16 cellular contexts compared by ENCODE assay signal in genomic region chr17:47297661-47298400, GRCh38. TPM values are rescaled to one million over a fixed set of nuclear protein-coding genes. Genes with fewer than 3 reads are reported as not detected.
A peak's percentile ranks its signal among the peaks of the same experiment; 100 is the strongest.
DNase-seq lines count a peak whose midpoint lies in the region; ATAC-seq and TF ChIP-seq lines count a peak whose summit lies in the region.
"Had no signal": no experiment of that assay in that cellular context is flagged by ENCODE, and none has a peak within 500 bp of the region (broad histone marks: within the 10 kb centered on the region; RNA-seq: fewer than 3 reads in every experiment).

No MANE protein-coding gene starts in this region.

- no peak for ATAC-seq in GM19023 (IDR thresholded peaks at IDR 0.05; ENCODE audit: unreplicated experiment)
- ATAC-seq: PC-3 had no signal

- DNase-seq in LNCaP clone FGC (ENCODE audit: low read depth) (peak; percentile 46), NCI-H226 (peak; percentile 12), esophagus muscularis mucosa (ENCODE audit: extremely low spot score) (no peak), sigmoid colon (no peak), hepatocyte (ENCODE audit: low spot score) (no peak), cerebellar nuclear complex (lab: John Stamatoyannopoulos, UW) (no peak)
- DNase-seq: AML-193, Caco-2, DND-41, GDM1, NCI-H1436 treated with DMSO at 0.1 percent for 48 hours, NCI-H2107, NCI-H446, PC-3 had no signal

- H3K4me3 ChIP-seq in LNCaP clone FGC (ENCODE audit: low read depth, low read length) (no peak overlapping the region), esophagus muscularis mucosa (no peak overlapping the region), sigmoid colon (no peak overlapping the region), hepatocyte (no peak overlapping the region)

- H4K20me1 ChIP-seq in hepatocyte (ENCODE audit: insufficient read depth, poor library complexity, severe bottlenecking): no peaks in the 10 kb centered on the region

- no peak for TF ChIP-seq POLR2A in esophagus muscularis mucosa (IDR thresholded peaks at IDR 0.05; ENCODE audit: low read depth)
- no peak for TF ChIP-seq POLR2A in sigmoid colon (IDR thresholded peaks at IDR 0.05)

- H3K36me3 ChIP-seq in esophagus muscularis mucosa: peaks cover 27 to 47% (median 36%) of the 10 kb centered on the region in 4 donors
- H3K36me3 ChIP-seq in sigmoid colon: peaks cover 17 to 61% (median 30%) of the 10 kb centered on the region in 4 donors
- no peaks in the 10 kb centered on the region for H3K36me3 ChIP-seq in hepatocyte (replicated peaks; ENCODE audit: insufficient read depth, low read depth)

- H3K9me3 ChIP-seq in esophagus muscularis mucosa (peaks cover 0 to 7% (median 0%) of the 10 kb centered on the region in 4 donors), sigmoid colon (no peaks in the 10 kb centered on the region), hepatocyte (ENCODE audit: low read depth) (no peaks in the 10 kb centered on the region)
- H3K9me3 ChIP-seq: Caco-2 had no signal

- H3K79me2 ChIP-seq in hepatocyte: no peaks in the 10 kb centered on the region

- H3K4me1 ChIP-seq in esophagus muscularis mucosa (peaks cover 8 to 50% (median 44%) of the 10 kb centered on the region in 4 donors), sigmoid colon (peaks cover 0 to 36% (median 23%) of the 10 kb centered on the region in 4 donors), hepatocyte (ENCODE audit: insufficient read depth) (no peaks in the 10 kb centered on the region)
- H3K4me1 ChIP-seq: Caco-2 had no signal

- no peaks in the 10 kb centered on the region for H3K27me3 ChIP-seq in esophagus muscularis mucosa
- H3K27me3 ChIP-seq in sigmoid colon: no peaks in the 10 kb centered on the region
- no peaks in the 10 kb centered on the region for H3K27me3 ChIP-seq in hepatocyte

- H3K9me2 ChIP-seq in hepatocyte (replicated peaks; ENCODE audit: insufficient read depth): no peaks in the 10 kb centered on the region

- H3K27ac ChIP-seq in esophagus muscularis mucosa (replicated peaks in 1 of 4) (peak overlapping the region; percentile 6 to 52 (median 42)), sigmoid colon (peak overlapping the region in 3 of 4 donors; percentile 29 to 47 (median 43)), hepatocyte (no peak overlapping the region)
- H3K27ac ChIP-seq: KMS-11 had no signal

- no peak overlapping the region for H3K4me2 ChIP-seq in hepatocyte
- H3K4me2 ChIP-seq: KMS-11 had no signal

- no peak for TF ChIP-seq CTCF in LNCaP clone FGC (IDR thresholded peaks at IDR 0.05; ENCODE audit: control insufficient read depth, extremely low read depth, insufficient read depth)
- no peak for TF ChIP-seq CTCF in esophagus muscularis mucosa (IDR thresholded peaks at IDR 0.05)
- TF ChIP-seq CTCF in sigmoid colon (IDR thresholded peaks at IDR 0.05): no peak
- TF ChIP-seq CTCF in hepatocyte (IDR thresholded peaks at IDR 0.05; ENCODE audit: poor library complexity): no peak

- intact Hi-C loops in esophagus muscularis mucosa (cut with DNase I): no loop called here
- intact Hi-C loops in sigmoid colon (cut with DNase I): no loop called here

- H2AFZ ChIP-seq in hepatocyte: no peak overlapping the region

- WGBS in esophagus muscularis mucosa: 93% methylated on average over 4 of the region's 4 CpGs
- WGBS in sigmoid colon, 2 donors: 94 to 96% methylated on average over 4 of the region's 4 CpGs
- 99% methylated on average over 4 of the region's 4 CpGs for WGBS in hepatocyte (ENCODE audit: low lambda C conversion rate, missing lambda C conversion rate)

- TF ChIP-seq EP300 in esophagus muscularis mucosa (IDR thresholded peaks at IDR 0.05) (no peak), sigmoid colon (IDR thresholded peaks at IDR 0.05) (no peak)

RNA-seq across cellular contexts. Expression of gene EFCAB13, which starts 25.9 kb away (rescaled TPM):
- total RNA-seq in esophagus muscularis mucosa (10 to 100 TPM in 1 of 4 donors, 1 to 10 TPM in 3; 4.0 to 12.9 (median 7.1) TPM), sigmoid colon (10 to 100 TPM in 3 of 4 donors, 1 to 10 TPM in 1; 8.7 to 16.3 (median 15.4) TPM), hepatocyte (3.1 and 7.9 TPM in 2 replicates)
- polyA plus RNA-seq in sigmoid colon (1 to 10 TPM in 2 of 3 donors, under 1 TPM in 1; 0.46 to 3.6 (median 1.7) TPM), hepatocyte (1.9 and 2.1 TPM in 2 replicates)

RNA-seq across cellular contexts. Expression of gene ITGB3, which starts 44.2 kb away (rescaled TPM):
- total RNA-seq in esophagus muscularis mucosa (10 to 100 TPM; 48.6 to 61.5 (median 54.9) TPM), sigmoid colon (10 to 100 TPM; 28.5 to 62.7 (median 40.1) TPM), hepatocyte (1.4 TPM in 2 replicates)
- polyA plus RNA-seq in sigmoid colon (1 to 10 TPM in 2 of 3 donors, under 1 TPM in 1; 0.69 to 3.4 (median 1.8) TPM), hepatocyte (0.66 and 0.95 TPM in 2 replicates)

Comparison
In these comparisons a context has a peak if more than half of its experiments do, and no peak if none do; other contexts are left out.
1. DNase-seq: peak in LNCaP clone FGC (single experiment) and NCI-H226 (single experiment); none in esophagus muscularis mucosa (single experiment), sigmoid colon (single experiment), hepatocyte (single experiment) and cerebellar nuclear complex (0 of 2).
2. RNA of gene ITGB3, which starts 44.2 kb away (total RNA-seq): 48.6 to 61.5 TPM in esophagus muscularis mucosa and 28.5 to 62.7 TPM in sigmoid colon; 1.4 TPM in hepatocyte; every median in the first group is over 10 times any median in the second.